In the genomic region with DNA sequence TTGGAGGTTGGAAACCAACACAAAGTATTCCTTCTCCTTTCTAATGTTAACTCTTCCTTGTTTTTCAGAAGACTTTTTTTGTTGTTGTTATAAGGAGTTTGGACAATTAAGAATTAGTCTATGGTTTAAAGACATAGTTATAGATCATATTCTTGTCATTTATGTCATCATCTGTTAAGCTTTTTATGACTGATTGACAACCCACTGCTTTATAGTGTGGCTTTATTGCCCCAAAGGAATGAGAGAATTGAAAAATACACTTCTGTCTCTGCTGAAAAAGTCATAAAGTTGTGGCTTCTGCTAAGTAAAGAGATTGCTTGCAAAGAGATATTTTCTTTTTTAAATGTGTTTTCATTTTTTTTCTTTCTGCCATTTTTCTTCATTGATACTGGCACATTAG, we compare ENCODE assay signal across 20 cellular contexts.
"Had no signal": no experiment of that assay in that cellular context is flagged by ENCODE, and none has a peak within 500 bp of the region (broad histone marks: within the 10 kb centered on the region; RNA-seq: fewer than 3 reads in every experiment).

No MANE protein-coding gene starts in this region.

- H3K27me3 ChIP-seq: esophagus muscularis mucosa, gastroesophageal sphincter, ovary, right atrium auricular region, sigmoid colon, tibial artery, upper lobe of left lung, uterus had no signal

- ATAC-seq: effector memory CD8-positive, alpha-beta T cell; gastroesophageal sphincter; left lobe of liver; mucosa of descending colon; natural killer cell; stimulated activated effector memory CD8-positive, alpha-beta T cell treated with anti-CD3 and anti-CD28 coated beads, Interleukin-12 subunit alpha, Interleukin-12 subunit beta, amount 100 ng/mL, for 72 hours; stimulated activated naive CD8-positive, alpha-beta T cell treated with anti-CD3 and anti-CD28 coated beads, Interleukin-15, Interleukin-2, amounts not matched to agents 100 U/mL and 50 U/mL, for 24 hours had no signal

- DNase-seq: effector memory CD8-positive, alpha-beta T cell; glutamatergic neuron; islet precursor cell; mammary epithelial cell; mucosa of descending colon; natural killer cell; ovary; sigmoid colon; stimulated activated CD4-positive, alpha-beta T cell treated with anti-CD3 and anti-CD28 coated beads, Interleukin-4, amount 100 ng/mL, for 1 hour; stimulated activated CD8-positive, alpha-beta memory T cell treated with anti-CD3 and anti-CD28 coated beads, Interleukin-4, amount 100 ng/mL, for 48 hours; stimulated activated naive CD8-positive, alpha-beta T cell treated with anti-CD3 and anti-CD28 coated beads, Interleukin-15, Interleukin-2, amounts not matched to agents 100 U/mL and 50 U/mL, for 24 hours; tibial artery; upper lobe of left lung; uterus had no signal

- H3K36me3 ChIP-seq: esophagus muscularis mucosa, gastroesophageal sphincter, ovary, right atrium auricular region, sigmoid colon, tibial artery, upper lobe of left lung, uterus had no signal

- H3K27ac ChIP-seq: epithelial cell of prostate, esophagus muscularis mucosa, gastroesophageal sphincter, ovary, right atrium auricular region, tibial artery, upper lobe of left lung, uterus had no signal

- H3K4me3 ChIP-seq: esophagus muscularis mucosa, gastroesophageal sphincter, mucosa of descending colon, ovary, right atrium auricular region, sigmoid colon, tibial artery, upper lobe of left lung, uterus had no signal

- H3K4me1 ChIP-seq: uterus had no signal

- H3K9me3 ChIP-seq: esophagus muscularis mucosa, gastroesophageal sphincter, mucosa of descending colon, ovary, right atrium auricular region, tibial artery, upper lobe of left lung, uterus had no signal
